In the genomic region with DNA sequence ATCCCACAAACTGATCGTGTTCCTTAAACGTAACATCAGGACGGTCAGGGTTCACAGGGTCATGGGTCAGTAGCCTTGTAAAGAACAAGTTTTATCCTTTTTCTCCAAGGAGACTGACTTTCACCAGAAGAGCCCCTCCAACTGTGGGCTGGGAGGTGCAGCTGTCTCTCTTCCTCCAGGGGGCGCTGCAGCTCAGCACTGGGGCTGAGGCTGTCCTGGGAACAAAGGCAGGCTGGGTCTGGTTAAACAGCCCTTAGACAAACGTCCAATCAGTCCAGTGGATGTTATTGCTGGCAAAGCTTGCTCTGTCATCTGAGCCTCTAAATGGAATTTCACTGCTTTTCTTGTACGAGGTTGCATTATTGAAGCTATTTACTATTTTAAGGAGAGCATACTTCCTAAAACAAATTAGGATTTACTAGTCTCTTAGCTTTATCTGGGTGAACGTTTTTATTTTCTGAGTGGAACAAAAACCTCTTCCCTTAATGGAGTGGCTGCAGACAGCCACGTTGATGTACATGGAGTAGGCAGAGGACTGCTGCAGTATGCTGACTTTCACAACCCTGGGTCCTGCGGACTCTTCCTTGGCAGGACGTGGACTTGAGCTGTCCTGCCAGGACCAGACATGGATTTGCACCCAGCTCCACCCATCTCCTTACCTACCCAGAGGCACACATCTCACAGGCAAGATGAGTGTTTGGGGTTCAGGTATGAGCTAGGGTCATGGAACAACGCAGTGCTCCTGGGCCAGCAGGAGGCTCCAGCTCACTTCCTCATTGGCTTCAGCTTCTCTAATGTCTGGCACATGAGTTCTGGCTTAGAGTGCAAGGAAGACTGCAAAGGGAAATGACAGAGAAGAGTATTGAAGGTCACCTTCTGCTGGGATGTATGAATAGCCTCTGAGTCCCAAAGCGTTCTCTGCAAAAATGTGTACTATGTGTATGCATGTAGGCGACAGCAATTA, we compare ENCODE assay signal across 1 cellular context.
TF ChIP-seq lines count a peak whose summit lies in the region.

No MANE protein-coding gene starts in this region.

TF ChIP-seq in SK-N-SH, 30 proteins besides CTCF, POLR2A, EP300 and RAD21 (continued from another document):
- peak; percentile 68 for TF ChIP-seq SMC3 (IDR thresholded peaks at IDR 0.05; ENCODE audit: low read depth, low read length)
- TF ChIP-seq NRF1 (IDR thresholded peaks at IDR 0.05; ENCODE audit: low read depth, low read length) = no peak
- TF ChIP-seq, protein P1, sequence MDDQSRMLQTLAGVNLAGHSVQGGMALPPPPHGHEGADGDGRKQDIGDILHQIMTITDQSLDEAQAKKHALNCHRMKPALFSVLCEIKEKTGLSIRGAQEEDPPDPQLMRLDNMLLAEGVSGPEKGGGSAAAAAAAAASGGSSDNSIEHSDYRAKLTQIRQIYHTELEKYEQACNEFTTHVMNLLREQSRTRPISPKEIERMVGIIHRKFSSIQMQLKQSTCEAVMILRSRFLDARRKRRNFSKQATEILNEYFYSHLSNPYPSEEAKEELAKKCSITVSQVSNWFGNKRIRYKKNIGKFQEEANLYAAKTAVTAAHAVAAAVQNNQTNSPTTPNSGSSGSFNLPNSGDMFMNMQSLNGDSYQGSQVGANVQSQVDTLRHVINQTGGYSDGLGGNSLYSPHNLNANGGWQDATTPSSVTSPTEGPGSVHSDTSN (IDR thresholded peaks at IDR 0.05) = no peak
- TF ChIP-seq, protein P2, sequence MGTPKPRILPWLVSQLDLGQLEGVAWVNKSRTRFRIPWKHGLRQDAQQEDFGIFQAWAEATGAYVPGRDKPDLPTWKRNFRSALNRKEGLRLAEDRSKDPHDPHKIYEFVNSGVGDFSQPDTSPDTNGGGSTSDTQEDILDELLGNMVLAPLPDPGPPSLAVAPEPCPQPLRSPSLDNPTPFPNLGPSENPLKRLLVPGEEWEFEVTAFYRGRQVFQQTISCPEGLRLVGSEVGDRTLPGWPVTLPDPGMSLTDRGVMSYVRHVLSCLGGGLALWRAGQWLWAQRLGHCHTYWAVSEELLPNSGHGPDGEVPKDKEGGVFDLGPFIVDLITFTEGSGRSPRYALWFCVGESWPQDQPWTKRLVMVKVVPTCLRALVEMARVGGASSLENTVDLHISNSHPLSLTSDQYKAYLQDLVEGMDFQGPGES (IDR thresholded peaks at IDR 0.05; ENCODE audit: low read depth, low read length) = no peak
